ENCODE assay signal across 1 cellular context in the genomic region with DNA sequence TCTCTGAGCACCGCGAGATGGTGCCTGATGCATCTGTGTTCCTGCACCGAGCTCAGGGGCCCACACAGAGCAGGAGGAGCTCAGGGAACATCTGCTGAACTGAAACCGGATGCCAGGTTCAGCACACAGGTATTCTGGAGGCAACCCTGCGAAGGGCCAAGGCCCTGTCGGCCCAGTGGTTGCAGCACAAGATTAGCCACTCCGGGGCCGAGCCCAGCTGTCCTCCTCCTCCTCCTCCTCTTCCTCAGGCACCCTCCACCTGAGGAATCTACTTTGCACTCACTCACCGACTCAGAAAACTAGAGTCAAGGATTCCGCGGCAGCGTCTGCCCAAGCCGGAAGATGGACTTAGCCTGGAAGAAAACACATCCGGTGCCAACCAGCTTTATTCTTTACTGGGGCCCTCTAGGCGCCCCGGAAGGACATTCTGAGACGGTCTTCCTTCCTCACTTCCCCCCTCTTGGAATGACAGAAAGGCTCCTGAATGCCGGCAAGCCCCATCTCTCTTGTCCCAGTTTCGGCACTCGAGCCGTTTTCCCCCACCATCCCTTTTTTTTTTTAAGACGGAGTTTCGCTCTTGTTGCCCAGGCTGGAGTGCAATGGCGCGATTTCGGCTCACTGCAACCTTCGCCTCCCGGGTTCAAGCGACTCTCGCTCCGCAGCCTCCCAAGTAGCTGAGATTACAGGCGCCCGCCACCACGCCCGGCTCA.
TF ChIP-seq lines count a peak whose summit lies in the region.

A gene with protein sequence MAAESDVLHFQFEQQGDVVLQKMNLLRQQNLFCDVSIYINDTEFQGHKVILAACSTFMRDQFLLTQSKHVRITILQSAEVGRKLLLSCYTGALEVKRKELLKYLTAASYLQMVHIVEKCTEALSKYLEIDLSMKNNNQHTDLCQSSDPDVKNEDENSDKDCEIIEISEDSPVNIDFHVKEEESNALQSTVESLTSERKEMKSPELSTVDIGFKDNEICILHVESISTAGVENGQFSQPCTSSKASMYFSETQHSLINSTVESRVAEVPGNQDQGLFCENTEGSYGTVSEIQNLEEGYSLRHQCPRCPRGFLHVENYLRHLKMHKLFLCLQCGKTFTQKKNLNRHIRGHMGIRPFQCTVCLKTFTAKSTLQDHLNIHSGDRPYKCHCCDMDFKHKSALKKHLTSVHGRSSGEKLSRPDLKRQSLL (minus strand): TSS at position 360 of the 710 bp plus-strand sequence. CDS start 1,251 bp downstream, outside the sequence.

TF ChIP-seq in HEK293, 187 proteins besides CTCF, POLR2A, EP300 and RAD21 (continued from another document and continues in another):
- TF ChIP-seq ZNF354C (tag by site-specific recombination; IDR thresholded peaks at IDR 0.05; ENCODE audit: borderline replicate concordance, low read depth) (no peak), ZNF248 (tag by site-specific recombination; IDR thresholded peaks at IDR 0.05) (no peak), GLIS2 (tag by site-specific recombination; IDR thresholded peaks at IDR 0.05) (no peak), ZEB2 (tag by site-specific recombination; IDR thresholded peaks at IDR 0.05) (peak; percentile 39; the same call in 1 of the 2 replicates), ZNF121 (tag by site-specific recombination; IDR thresholded peaks at IDR 0.05) (no peak), ZNF155 (tag by site-specific recombination; IDR thresholded peaks at IDR 0.05) (no peak), ZNF600 (tag by site-specific recombination; IDR thresholded peaks at IDR 0.05) (peak; percentile 88; the same call in 1 of the 2 replicates), SCRT1 (tag by site-specific recombination; IDR thresholded peaks at IDR 0.05; ENCODE audit: borderline replicate concordance) (peak; percentile 61), ZNF707 (tag by site-specific recombination; IDR thresholded peaks at IDR 0.05) (no peak), SP7 (tag by site-specific recombination; IDR thresholded peaks at IDR 0.05) (peak; percentile 44; the same call in 1 of the 2 replicates), ZBTB17 (tag by site-specific recombination; IDR thresholded peaks at IDR 0.05) (peak; percentile 97), WT1 (tag by site-specific recombination; IDR thresholded peaks at IDR 0.05) (no peak), ZIC2 (tag by site-specific recombination; IDR thresholded peaks at IDR 0.05) (no peak), RBAK (tag by site-specific recombination; IDR thresholded peaks at IDR 0.05) (no peak), ZNF341 (tag by site-specific recombination; IDR thresholded peaks at IDR 0.05; ENCODE audit: low read depth) (peak; percentile 91), ZNF501 (tag by site-specific recombination; IDR thresholded peaks at IDR 0.05) (peak; percentile 36; the same call in 1 of the 2 replicates), ZNF670 (tag by site-specific recombination; IDR thresholded peaks at IDR 0.05; ENCODE audit: low read depth) (no peak), ZNF138 (tag by site-specific recombination; IDR thresholded peaks at IDR 0.05; ENCODE audit: borderline replicate concordance) (no peak), IKZF3 (tag by site-specific recombination; IDR thresholded peaks at IDR 0.05) (peak; percentile 74), ZFP69B (tag by site-specific recombination; IDR thresholded peaks at IDR 0.05) (peak; percentile 65), ZNF157 (tag by site-specific recombination; IDR thresholded peaks at IDR 0.05) (no peak), ZNF785 (tag by site-specific recombination; IDR thresholded peaks at IDR 0.05) (no peak), SP2 (tag by site-specific recombination; IDR thresholded peaks at IDR 0.05) (peak; percentile 80), KLF9 (tag by site-specific recombination; IDR thresholded peaks at IDR 0.05; ENCODE audit: low read depth) (no peak), ZNF221 (tag by site-specific recombination; IDR thresholded peaks at IDR 0.05; ENCODE audit: borderline replicate concordance) (no peak), ZNF768 (tag by site-specific recombination; IDR thresholded peaks at IDR 0.05) (no peak), ZNF132 (tag by site-specific recombination; IDR thresholded peaks at IDR 0.05; ENCODE audit: borderline replicate concordance) (no peak), ZNF76 (tag by site-specific recombination; IDR thresholded peaks at IDR 0.05; ENCODE audit: borderline replicate concordance, low read depth) (peak; percentile 39; the same call in 1 of the 2 replicates), ZNF548 (tag by site-specific recombination; IDR thresholded peaks at IDR 0.05) (no peak)
- TF ChIP-seq, protein P1, sequence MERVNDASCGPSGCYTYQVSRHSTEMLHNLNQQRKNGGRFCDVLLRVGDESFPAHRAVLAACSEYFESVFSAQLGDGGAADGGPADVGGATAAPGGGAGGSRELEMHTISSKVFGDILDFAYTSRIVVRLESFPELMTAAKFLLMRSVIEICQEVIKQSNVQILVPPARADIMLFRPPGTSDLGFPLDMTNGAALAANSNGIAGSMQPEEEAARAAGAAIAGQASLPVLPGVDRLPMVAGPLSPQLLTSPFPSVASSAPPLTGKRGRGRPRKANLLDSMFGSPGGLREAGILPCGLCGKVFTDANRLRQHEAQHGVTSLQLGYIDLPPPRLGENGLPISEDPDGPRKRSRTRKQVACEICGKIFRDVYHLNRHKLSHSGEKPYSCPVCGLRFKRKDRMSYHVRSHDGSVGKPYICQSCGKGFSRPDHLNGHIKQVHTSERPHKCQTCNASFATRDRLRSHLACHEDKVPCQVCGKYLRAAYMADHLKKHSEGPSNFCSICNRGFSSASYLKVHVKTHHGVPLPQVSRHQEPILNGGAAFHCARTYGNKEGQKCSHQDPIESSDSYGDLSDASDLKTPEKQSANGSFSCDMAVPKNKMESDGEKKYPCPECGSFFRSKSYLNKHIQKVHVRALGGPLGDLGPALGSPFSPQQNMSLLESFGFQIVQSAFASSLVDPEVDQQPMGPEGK (tag by site-specific recombination; IDR thresholded peaks at IDR 0.05) = peak; percentile 20; the same call in 1 of the 2 replicates
- TF ChIP-seq, protein P2, sequence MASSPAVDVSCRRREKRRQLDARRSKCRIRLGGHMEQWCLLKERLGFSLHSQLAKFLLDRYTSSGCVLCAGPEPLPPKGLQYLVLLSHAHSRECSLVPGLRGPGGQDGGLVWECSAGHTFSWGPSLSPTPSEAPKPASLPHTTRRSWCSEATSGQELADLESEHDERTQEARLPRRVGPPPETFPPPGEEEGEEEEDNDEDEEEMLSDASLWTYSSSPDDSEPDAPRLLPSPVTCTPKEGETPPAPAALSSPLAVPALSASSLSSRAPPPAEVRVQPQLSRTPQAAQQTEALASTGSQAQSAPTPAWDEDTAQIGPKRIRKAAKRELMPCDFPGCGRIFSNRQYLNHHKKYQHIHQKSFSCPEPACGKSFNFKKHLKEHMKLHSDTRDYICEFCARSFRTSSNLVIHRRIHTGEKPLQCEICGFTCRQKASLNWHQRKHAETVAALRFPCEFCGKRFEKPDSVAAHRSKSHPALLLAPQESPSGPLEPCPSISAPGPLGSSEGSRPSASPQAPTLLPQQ (tag by site-specific recombination; IDR thresholded peaks at IDR 0.05) = peak; percentile 73
- TF ChIP-seq, protein P3, sequence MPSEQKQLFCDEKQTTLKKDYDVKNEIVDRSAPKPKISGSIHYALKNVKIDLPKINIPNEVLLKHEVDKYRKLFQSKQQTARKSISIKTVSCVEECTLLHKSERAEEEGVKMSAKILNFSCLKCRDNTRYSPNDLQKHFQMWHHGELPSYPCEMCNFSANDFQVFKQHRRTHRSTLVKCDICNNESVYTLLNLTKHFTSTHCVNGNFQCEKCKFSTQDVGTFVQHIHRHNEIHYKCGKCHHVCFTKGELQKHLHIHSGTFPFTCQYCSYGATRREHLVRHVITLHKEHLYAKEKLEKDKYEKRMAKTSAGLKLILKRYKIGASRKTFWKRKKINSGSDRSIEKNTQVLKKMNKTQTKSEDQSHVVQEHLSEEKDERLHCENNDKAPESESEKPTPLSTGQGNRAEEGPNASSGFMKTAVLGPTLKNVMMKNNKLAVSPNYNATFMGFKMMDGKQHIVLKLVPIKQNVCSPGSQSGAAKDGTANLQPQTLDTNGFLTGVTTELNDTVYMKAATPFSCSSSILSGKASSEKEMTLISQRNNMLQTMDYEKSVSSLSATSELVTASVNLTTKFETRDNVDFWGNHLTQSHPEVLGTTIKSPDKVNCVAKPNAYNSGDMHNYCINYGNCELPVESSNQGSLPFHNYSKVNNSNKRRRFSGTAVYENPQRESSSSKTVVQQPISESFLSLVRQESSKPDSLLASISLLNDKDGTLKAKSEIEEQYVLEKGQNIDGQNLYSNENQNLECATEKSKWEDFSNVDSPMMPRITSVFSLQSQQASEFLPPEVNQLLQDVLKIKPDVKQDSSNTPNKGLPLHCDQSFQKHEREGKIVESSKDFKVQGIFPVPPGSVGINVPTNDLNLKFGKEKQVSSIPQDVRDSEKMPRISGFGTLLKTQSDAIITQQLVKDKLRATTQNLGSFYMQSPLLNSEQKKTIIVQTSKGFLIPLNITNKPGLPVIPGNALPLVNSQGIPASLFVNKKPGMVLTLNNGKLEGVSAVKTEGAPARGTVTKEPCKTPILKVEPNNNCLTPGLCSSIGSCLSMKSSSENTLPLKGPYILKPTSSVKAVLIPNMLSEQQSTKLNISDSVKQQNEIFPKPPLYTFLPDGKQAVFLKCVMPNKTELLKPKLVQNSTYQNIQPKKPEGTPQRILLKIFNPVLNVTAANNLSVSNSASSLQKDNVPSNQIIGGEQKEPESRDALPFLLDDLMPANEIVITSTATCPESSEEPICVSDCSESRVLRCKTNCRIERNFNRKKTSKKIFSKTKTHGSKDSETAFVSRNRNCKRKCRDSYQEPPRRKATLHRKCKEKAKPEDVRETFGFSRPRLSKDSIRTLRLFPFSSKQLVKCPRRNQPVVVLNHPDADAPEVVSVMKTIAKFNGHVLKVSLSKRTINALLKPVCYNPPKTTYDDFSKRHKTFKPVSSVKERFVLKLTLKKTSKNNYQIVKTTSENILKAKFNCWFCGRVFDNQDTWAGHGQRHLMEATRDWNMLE (tag by site-specific recombination; conservative IDR thresholded peaks at IDR 0.05; ENCODE audit: low read depth) = peak; percentile 100
- TF ChIP-seq, protein P4, sequence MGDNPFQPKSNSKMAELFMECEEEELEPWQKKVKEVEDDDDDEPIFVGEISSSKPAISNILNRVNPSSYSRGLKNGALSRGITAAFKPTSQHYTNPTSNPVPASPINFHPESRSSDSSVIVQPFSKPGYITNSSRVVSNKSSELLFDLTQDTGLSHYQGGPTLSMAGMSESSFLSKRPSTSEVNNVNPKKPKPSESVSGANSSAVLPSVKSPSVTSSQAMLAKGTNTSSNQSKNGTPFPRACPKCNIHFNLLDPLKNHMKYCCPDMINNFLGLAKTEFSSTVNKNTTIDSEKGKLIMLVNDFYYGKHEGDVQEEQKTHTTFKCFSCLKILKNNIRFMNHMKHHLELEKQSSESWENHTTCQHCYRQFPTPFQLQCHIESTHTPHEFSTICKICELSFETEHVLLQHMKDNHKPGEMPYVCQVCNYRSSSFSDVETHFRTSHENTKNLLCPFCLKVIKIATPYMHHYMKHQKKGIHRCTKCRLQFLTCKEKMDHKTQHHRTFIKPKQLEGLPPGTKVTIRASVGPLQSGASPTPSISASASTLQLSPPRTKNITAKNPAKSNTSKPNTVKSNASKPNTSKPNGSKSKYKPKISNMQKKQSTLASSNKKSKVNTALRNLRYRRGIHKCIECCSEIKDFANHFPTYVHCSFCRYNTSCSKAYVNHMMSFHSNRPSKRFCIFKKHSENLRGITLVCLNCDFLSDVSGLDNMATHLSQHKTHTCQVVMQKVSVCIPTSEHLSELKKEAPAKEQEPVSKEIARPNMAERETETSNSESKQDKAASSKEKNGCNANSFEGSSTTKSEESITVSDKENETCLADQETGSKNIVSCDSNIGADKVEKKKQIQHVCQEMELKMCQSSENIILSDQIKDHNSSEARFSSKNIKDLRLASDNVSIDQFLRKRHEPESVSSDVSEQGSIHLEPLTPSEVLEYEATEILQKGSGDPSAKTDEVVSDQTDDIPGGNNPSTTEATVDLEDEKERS (tag by site-specific recombination; IDR thresholded peaks at IDR 0.05) = peak; percentile 53; the same call in 1 of the 2 replicates
- TF ChIP-seq, protein P5, sequence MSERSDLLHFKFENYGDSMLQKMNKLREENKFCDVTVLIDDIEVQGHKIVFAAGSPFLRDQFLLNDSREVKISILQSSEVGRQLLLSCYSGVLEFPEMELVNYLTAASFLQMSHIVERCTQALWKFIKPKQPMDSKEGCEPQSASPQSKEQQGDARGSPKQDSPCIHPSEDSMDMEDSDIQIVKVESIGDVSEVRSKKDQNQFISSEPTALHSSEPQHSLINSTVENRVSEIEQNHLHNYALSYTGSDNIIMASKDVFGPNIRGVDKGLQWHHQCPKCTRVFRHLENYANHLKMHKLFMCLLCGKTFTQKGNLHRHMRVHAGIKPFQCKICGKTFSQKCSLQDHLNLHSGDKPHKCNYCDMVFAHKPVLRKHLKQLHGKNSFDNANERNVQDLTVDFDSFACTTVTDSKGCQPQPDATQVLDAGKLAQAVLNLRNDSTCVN (tag by site-specific recombination; optimal IDR thresholded peaks at IDR 0.05) = peak; percentile 11
- TF ChIP-seq, protein P6, sequence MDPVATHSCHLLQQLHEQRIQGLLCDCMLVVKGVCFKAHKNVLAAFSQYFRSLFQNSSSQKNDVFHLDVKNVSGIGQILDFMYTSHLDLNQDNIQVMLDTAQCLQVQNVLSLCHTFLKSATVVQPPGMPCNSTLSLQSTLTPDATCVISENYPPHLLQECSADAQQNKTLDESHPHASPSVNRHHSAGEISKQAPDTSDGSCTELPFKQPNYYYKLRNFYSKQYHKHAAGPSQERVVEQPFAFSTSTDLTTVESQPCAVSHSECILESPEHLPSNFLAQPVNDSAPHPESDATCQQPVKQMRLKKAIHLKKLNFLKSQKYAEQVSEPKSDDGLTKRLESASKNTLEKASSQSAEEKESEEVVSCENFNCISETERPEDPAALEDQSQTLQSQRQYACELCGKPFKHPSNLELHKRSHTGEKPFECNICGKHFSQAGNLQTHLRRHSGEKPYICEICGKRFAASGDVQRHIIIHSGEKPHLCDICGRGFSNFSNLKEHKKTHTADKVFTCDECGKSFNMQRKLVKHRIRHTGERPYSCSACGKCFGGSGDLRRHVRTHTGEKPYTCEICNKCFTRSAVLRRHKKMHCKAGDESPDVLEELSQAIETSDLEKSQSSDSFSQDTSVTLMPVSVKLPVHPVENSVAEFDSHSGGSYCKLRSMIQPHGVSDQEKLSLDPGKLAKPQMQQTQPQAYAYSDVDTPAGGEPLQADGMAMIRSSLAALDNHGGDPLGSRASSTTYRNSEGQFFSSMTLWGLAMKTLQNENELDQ (tag by site-specific recombination; IDR thresholded peaks at IDR 0.05; ENCODE audit: low read depth) = no peak
- TF ChIP-seq, protein P7, sequence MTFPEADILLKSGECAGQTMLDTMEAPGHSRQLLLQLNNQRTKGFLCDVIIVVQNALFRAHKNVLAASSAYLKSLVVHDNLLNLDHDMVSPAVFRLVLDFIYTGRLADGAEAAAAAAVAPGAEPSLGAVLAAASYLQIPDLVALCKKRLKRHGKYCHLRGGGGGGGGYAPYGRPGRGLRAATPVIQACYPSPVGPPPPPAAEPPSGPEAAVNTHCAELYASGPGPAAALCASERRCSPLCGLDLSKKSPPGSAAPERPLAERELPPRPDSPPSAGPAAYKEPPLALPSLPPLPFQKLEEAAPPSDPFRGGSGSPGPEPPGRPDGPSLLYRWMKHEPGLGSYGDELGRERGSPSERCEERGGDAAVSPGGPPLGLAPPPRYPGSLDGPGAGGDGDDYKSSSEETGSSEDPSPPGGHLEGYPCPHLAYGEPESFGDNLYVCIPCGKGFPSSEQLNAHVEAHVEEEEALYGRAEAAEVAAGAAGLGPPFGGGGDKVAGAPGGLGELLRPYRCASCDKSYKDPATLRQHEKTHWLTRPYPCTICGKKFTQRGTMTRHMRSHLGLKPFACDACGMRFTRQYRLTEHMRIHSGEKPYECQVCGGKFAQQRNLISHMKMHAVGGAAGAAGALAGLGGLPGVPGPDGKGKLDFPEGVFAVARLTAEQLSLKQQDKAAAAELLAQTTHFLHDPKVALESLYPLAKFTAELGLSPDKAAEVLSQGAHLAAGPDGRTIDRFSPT (tag by site-specific recombination; IDR thresholded peaks at IDR 0.05) = no peak
